ENCODE assay signal across 19 cellular contexts in genomic region chr5:13629218-13629617, GRCh38.
"Had no signal": no experiment of that assay in that cellular context is flagged by ENCODE, and none has a peak within 500 bp of the region (broad histone marks: within the 10 kb centered on the region; RNA-seq: fewer than 3 reads in every experiment).

No MANE protein-coding gene starts in this region.

- H3K27me3 ChIP-seq: heart left ventricle, neutrophil, sigmoid colon, uterus had no signal

- H3K36me3 ChIP-seq: heart left ventricle, neutrophil, sigmoid colon, uterus had no signal

- H3K4me1 Mint-ChIP-seq: endodermal cell; naive thymus-derived CD4-positive, alpha-beta T cell; nephron progenitor cell had no signal

- DNase-seq: effector CD4-positive, alpha-beta T cell; endodermal cell; foreskin melanocyte; heart left ventricle; hippocampal formation; mammary epithelial cell; naive thymus-derived CD4-positive, alpha-beta T cell; nephron progenitor cell; psoas muscle; sigmoid colon; small intestine; stimulated activated CD4-positive, alpha-beta T cell treated with anti-CD3 and anti-CD28 coated beads, Interleukin-12 subunit alpha, Interleukin-12 subunit beta, amount 100 ng/mL, for 4 hours; stimulated activated CD4-positive, alpha-beta T cell treated with anti-CD3 and anti-CD28 coated beads, Interleukin-2, amount 100 ng/mL, for 48 hours; stimulated activated naive CD4-positive, alpha-beta T cell treated with Interleukin-2 at 50 U/mL for 16 hours; uterus had no signal

- H3K27me3 Mint-ChIP-seq: naive thymus-derived CD4-positive, alpha-beta T cell; type B pancreatic cell had no signal

- H3K27ac ChIP-seq: coronary artery, heart left ventricle, neutrophil, psoas muscle, sigmoid colon, uterus had no signal

- H3K4me3 Mint-ChIP-seq: endodermal cell; naive thymus-derived CD4-positive, alpha-beta T cell; nephron progenitor cell; type B pancreatic cell had no signal

- H3K27ac Mint-ChIP-seq: endodermal cell; naive thymus-derived CD4-positive, alpha-beta T cell; nephron progenitor cell; type B pancreatic cell had no signal

- H3K9me3 Mint-ChIP-seq: endodermal cell, nephron progenitor cell, type B pancreatic cell had no signal

- H3K4me3 ChIP-seq: coronary artery, heart left ventricle, psoas muscle, sigmoid colon, uterus had no signal

- H3K4me1 ChIP-seq: heart left ventricle, psoas muscle, sigmoid colon, uterus had no signal

- H3K36me3 Mint-ChIP-seq: naive thymus-derived CD4-positive, alpha-beta T cell; type B pancreatic cell had no signal

- H3K9me3 ChIP-seq: heart left ventricle, neutrophil, psoas muscle, sigmoid colon, uterus had no signal

- ATAC-seq: heart left ventricle; left lobe of liver; naive thymus-derived CD4-positive, alpha-beta T cell; psoas muscle had no signal
